In the genomic region with DNA sequence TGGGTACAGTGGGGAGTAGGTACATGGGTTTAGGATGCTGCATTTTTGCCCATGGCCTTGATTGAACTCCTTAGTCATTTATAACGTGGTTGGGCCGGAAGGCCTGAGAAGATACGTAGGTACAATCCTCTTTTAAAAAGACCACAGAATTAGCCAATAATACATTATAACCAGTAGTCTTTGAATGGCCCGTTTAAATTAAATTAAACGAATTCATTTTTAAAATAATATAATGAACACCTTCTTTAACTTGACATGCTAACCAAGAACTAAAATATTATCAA, we compare ENCODE assay signal across 1 cellular context.
A peak's percentile ranks its signal among the peaks of the same experiment; 100 is the strongest.
TF ChIP-seq lines count a peak whose summit lies in the region.

No MANE protein-coding gene starts in this region.

TF ChIP-seq in GM12878, 131 proteins besides CTCF, POLR2A, EP300 and RAD21 (continued from another document):
- no peak; the same call in 1 of the 2 replicates for TF ChIP-seq ZNF687 (IDR thresholded peaks at IDR 0.05)
- TF ChIP-seq NBN (IDR thresholded peaks at IDR 0.05) = peak; percentile 6; the same call in 1 of the 2 replicates
- no peak for TF ChIP-seq CBX3 (IDR thresholded peaks at IDR 0.05; ENCODE audit: borderline replicate concordance, low read depth)
- TF ChIP-seq ATF7 (IDR thresholded peaks at IDR 0.05; ENCODE audit: low read depth) = peak; percentile 27; the same call in 1 of the 2 replicates
- 0 out of 2 replicates have a peak, but pooled peaks have one; percentile 50 for TF ChIP-seq ATF2 (IDR thresholded peaks at IDR 0.05; ENCODE audit: low read length)
- TF ChIP-seq SMAD1 (IDR thresholded peaks at IDR 0.05; ENCODE audit: low read depth, partially characterized antibody) = peak; percentile 49
- TF ChIP-seq ZBTB40 (IDR thresholded peaks at IDR 0.05; ENCODE audit: borderline replicate concordance) = 0 out of 2 replicates have a peak, but pooled peaks have one; percentile 34
- TF ChIP-seq RFX5 (IDR thresholded peaks at IDR 0.05; ENCODE audit: low read depth, low read length) = no peak
- peak; percentile 54 for TF ChIP-seq SKIL (IDR thresholded peaks at IDR 0.05; ENCODE audit: low read depth, poor library complexity, severe bottlenecking)
- no peak; the same call in 1 of the 2 replicates for TF ChIP-seq MXI1 (IDR thresholded peaks at IDR 0.05; ENCODE audit: low read depth, low read length)
- TF ChIP-seq MTA2 (IDR thresholded peaks at IDR 0.05; ENCODE audit: low read depth) = 0 out of 2 replicates have a peak, but pooled peaks have one; percentile 16
- TF ChIP-seq, protein P1, sequence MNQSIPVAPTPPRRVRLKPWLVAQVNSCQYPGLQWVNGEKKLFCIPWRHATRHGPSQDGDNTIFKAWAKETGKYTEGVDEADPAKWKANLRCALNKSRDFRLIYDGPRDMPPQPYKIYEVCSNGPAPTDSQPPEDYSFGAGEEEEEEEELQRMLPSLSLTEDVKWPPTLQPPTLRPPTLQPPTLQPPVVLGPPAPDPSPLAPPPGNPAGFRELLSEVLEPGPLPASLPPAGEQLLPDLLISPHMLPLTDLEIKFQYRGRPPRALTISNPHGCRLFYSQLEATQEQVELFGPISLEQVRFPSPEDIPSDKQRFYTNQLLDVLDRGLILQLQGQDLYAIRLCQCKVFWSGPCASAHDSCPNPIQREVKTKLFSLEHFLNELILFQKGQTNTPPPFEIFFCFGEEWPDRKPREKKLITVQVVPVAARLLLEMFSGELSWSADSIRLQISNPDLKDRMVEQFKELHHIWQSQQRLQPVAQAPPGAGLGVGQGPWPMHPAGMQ (IDR thresholded peaks at IDR 0.05; ENCODE audit: borderline replicate concordance) = no peak
- 0 out of 2 replicates have a peak, but pooled peaks have one; percentile 65 for TF ChIP-seq WRNIP1 (IDR thresholded peaks at IDR 0.05; ENCODE audit: borderline replicate concordance, low read depth, low read length)
- peak; percentile 65; the same call in 1 of the 2 replicates for TF ChIP-seq RELB (IDR thresholded peaks at IDR 0.05; ENCODE audit: low read depth)
- TF ChIP-seq PAX8 (IDR thresholded peaks at IDR 0.05) = peak; percentile 84; the same call in 1 of the 2 replicates
- TF ChIP-seq NFYA (IDR thresholded peaks at IDR 0.05; ENCODE audit: borderline replicate concordance, low read depth, low read length) = no peak
TF ChIP-seq in GM12878: peak in this region for 11.
